ENCODE assay signal across 16 cellular contexts in the genomic region with DNA sequence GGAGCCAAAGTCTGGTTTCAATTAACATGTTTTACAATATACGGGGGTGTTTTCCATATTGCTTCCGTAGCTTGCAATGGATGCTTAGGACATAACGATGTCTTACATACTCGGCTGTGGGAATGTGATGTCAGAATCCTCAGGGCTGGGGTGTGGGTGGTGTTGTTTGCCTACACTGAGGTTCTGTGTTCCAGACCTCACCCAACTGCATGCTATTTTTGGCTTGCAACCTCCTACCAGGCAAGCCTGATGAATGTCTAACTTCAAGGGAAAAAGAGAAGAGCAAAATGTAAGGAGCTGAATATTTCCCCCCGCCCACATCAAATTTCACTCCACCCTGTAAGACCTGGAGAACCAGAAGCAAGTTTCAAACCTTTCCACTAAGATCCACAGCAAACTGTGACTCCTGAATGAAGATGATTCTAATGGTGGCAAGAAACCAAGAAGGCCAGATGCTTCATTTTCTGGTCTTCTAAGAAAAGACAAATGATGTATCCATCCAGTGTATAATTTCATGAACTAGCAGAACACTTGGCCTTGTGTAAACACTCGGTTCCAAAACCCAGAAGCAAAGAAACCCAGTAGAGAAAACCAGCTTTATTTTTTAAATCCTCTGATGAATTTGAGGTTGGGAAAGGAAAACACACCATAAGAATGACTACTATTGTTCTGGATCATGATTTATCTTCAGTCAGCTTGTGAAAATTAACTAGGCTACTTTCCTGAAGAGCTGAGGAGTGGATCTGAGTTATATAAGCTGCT.
DNase-seq lines count a peak whose midpoint lies in the region; ATAC-seq and TF ChIP-seq lines count a peak whose summit lies in the region.
"Had no signal": no experiment of that assay in that cellular context is flagged by ENCODE, and none has a peak within 500 bp of the region (broad histone marks: within the 10 kb centered on the region; RNA-seq: fewer than 3 reads in every experiment).

No MANE protein-coding gene starts in this region.

- in situ Hi-C loops in ACHN (cut with HindIII; ENCODE audit: low pct_ligation_motif_present, low pct_unique_long_range_greater_than_20kb, low sequenced_read_pairs), result no loop called here

- H3K4me1 ChIP-seq in right cardiac atrium (ENCODE audit: control insufficient read depth, insufficient read depth, low read length), result no peaks in the 10 kb centered on the region

- peak overlapping the region; percentile 39 for H3K4me3 Mint-ChIP-seq in chondrocyte (ENCODE audit: unreplicated experiment)
- H3K4me3 Mint-ChIP-seq: activated CD4-positive, alpha-beta memory T cell treated with anti-CD3 and anti-CD28 coated beads, Interleukin-2, amount 10 ng/mL, durations not matched to agents 7 days and 5 days; central memory CD8-positive, alpha-beta T cell had no signal

- peak; percentile 81 for DNase-seq in HFF-Myc (ENCODE audit: extremely low read depth, low read depth)
- no peak for DNase-seq in chondrocyte (ENCODE audit: low spot score)
- no peak for DNase-seq in right cardiac atrium
- DNase-seq in sciatic nerve (ENCODE audit: low spot score), result no peak
- no peak for DNase-seq in HK-2 (ENCODE audit: unreplicated experiment)
- DNase-seq in ACHN, result no peak
- no peak for DNase-seq in activated CD4-positive, CD25-positive, alpha-beta regulatory T cell (lab: John Stamatoyannopoulos, UW)
- DNase-seq: activated CD4-positive, alpha-beta memory T cell treated with anti-CD3 and anti-CD28 coated beads, Interleukin-2, amount 10 ng/mL, durations not matched to agents 7 days and 5 days; GDM1; MG63; NCI-H2081 treated with DMSO at 0.1 percent for 48 hours; NCI-H774; stimulated activated naive CD8-positive, alpha-beta T cell treated with anti-CD3 and anti-CD28 coated beads, Interleukin-15, Interleukin-2, amounts not matched to agents 100 U/mL and 50 U/mL, for 24 hours had no signal

- peaks cover 75% of the 10 kb centered on the region for H3K4me1 Mint-ChIP-seq in chondrocyte (ENCODE audit: low read depth)
- H3K4me1 Mint-ChIP-seq: activated CD4-positive, alpha-beta memory T cell treated with anti-CD3 and anti-CD28 coated beads, Interleukin-2, amount 10 ng/mL, durations not matched to agents 7 days and 5 days; central memory CD8-positive, alpha-beta T cell had no signal

- peaks cover 9% of the 10 kb centered on the region for H3K9me3 Mint-ChIP-seq in chondrocyte (ENCODE audit: low read depth)

- H3K27ac ChIP-seq in right cardiac atrium (ENCODE audit: low read length), result no peak overlapping the region
- H3K27ac ChIP-seq: epithelial cell of prostate had no signal

- H3K9me3 ChIP-seq in right cardiac atrium (ENCODE audit: control insufficient read depth, low read length), result no peaks in the 10 kb centered on the region
- H3K9me3 ChIP-seq: MG63 had no signal

- TF ChIP-seq CTCF in HFF-Myc (IDR thresholded peaks at IDR 0.05; ENCODE audit: low read depth, low read length, missing control alignments) (no peak), chondrocyte (IDR thresholded peaks at IDR 0.05) (no peak)

- H3K4me3 ChIP-seq in HFF-Myc (replicated peaks; ENCODE audit: low read depth, low read length) (no peak overlapping the region), right cardiac atrium (ENCODE audit: low read length) (no peak overlapping the region)
- H3K4me3 ChIP-seq: MG63 had no signal

- no peaks in the 10 kb centered on the region for H3K36me3 Mint-ChIP-seq in chondrocyte (ENCODE audit: low read depth)

- H3K27ac Mint-ChIP-seq in chondrocyte (ENCODE audit: unreplicated experiment), result peak overlapping the region; percentile 93
- H3K27ac Mint-ChIP-seq: activated CD4-positive, alpha-beta memory T cell treated with anti-CD3 and anti-CD28 coated beads, Interleukin-2, amount 10 ng/mL, durations not matched to agents 7 days and 5 days had no signal

- 61% methylated on average over 6 of the region's 6 CpGs for WGBS in right cardiac atrium

- ATAC-seq in right cardiac atrium (peak; percentile 59 to 60), sciatic nerve (peak; percentile 83), HG02970 (IDR thresholded peaks at IDR 0.05; ENCODE audit: low FRiP score, unreplicated experiment) (no peak)
- ATAC-seq: stimulated activated naive CD8-positive, alpha-beta T cell treated with anti-CD3 and anti-CD28 coated beads, Interleukin-15, Interleukin-2, amounts not matched to agents 100 U/mL and 50 U/mL, for 24 hours had no signal

- H3K27me3 Mint-ChIP-seq in chondrocyte (ENCODE audit: low read depth), result no peaks in the 10 kb centered on the region

- intact Hi-C loops in right cardiac atrium (cut with DNase I), result no loop called here
- intact Hi-C loops in sciatic nerve (cut with DNase I), result no loop called here

- no peaks in the 10 kb centered on the region for H3K27me3 ChIP-seq in right cardiac atrium (ENCODE audit: control insufficient read depth, insufficient read depth)
- H3K27me3 ChIP-seq: MG63 had no signal
